In the genomic region with DNA sequence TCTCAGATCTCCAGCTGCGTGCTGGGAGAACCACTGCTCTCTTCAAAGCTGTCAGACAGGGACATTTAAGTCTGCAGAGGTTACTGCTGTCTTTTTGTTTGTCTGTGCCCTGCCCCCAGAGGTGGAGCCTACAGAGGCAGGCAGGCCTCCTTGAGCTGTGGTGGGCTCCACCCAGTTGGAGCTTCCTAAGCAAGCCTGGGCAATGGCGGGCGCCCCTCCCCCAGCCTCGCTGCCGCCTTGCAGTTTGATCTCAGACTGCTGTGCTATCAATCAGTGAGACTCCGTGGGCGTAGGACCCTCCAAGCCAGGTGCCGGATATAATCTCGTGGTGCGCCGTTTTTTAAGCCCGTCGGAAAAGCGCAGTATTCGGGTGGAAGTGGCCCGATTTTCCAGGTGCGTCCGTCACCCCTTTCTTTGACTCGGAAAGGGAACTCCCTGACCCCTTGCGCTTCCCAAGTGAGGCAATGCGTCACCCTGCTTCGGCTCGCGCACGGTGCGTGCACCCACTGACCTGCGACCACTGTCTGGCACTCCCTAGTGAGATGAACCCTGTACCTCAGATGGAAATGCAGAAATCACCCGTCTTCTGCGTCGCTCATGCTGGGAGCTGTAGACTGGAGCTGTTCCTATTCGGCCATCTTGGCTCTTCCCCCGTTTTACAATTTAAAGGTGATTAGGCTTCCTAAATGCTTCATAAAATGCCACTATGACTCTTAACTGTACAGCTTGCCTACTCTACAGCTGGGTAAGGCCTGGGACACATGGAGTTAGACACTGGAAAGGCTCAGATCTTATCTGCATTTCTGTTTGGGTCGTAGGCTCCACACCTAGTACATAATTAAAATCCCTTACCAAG, we compare ENCODE assay signal across 1 cellular context.
A peak's percentile ranks its signal among the peaks of the same experiment; 100 is the strongest.
TF ChIP-seq lines count a peak whose summit lies in the region.

No MANE protein-coding gene starts in this region.

TF ChIP-seq in H1, 55 proteins besides CTCF, POLR2A, EP300 and RAD21:
- TF ChIP-seq YY1 (IDR thresholded peaks at IDR 0.05; ENCODE audit: low read depth, low read length) = 0 out of 2 replicates have a peak, but pooled peaks have one; percentile 13
